In genomic region chr3:167733961-167734497, GRCh38 we compare ENCODE assay signal across 8 cellular contexts. TPM values are rescaled to one million over a fixed set of nuclear protein-coding genes. Genes with fewer than 3 reads are reported as not detected.
A peak's percentile ranks its signal among the peaks of the same experiment; 100 is the strongest.
DNase-seq lines count a peak whose midpoint lies in the region; ATAC-seq and TF ChIP-seq lines count a peak whose summit lies in the region.

No MANE protein-coding gene starts in this region.

- H3K9ac ChIP-seq in BLaER1 treated with 17β-estradiol and CSF1 and Interleukin-3, amounts not matched to agents 10 nM and 100 nM = peak overlapping the region; percentile 80 to 92 (median 88)
- H3K9ac ChIP-seq in KMS-11 = peak overlapping the region; percentile 54
- H3K9ac ChIP-seq in mammary epithelial cell (ENCODE audit: insufficient read depth, low read length) = peak overlapping the region; percentile 88
- peak overlapping the region; percentile 85 to 96 for H3K9ac ChIP-seq in mucosa of rectum (ENCODE audit: low read depth in 1 of 2, low read length in 2 of 2)

- ATAC-seq in GM21423 (IDR thresholded peaks at IDR 0.05; ENCODE audit: unreplicated experiment) = no peak

- TF ChIP-seq CTCF in KMS-11 (conservative IDR thresholded peaks at IDR 0.05; ENCODE audit: low read depth, low read length) = no peak
- no peak for TF ChIP-seq CTCF in mammary epithelial cell (conservative IDR thresholded peaks at IDR 0.05 in 1 of 2, IDR thresholded peaks at IDR 0.05 in 1 of 2; ENCODE audit: extremely low read depth in 1 of 2, insufficient read depth in 1 of 2, low read depth in 1 of 2, low read length in 2 of 2)

- WGBS in mammary epithelial cell (ENCODE audit: low coverage, missing lambda C conversion rate) = 0% methylated on average over 4 of the region's 12 CpGs

- H3K27ac ChIP-seq in BLaER1 treated with 17β-estradiol and CSF1 and Interleukin-3, amounts not matched to agents 10 nM and 100 nM = peak overlapping the region; percentile 81 to 95 (median 91)
- peak overlapping the region; percentile 68 for H3K27ac ChIP-seq in KMS-11
- peak overlapping the region; percentile 79 for H3K27ac ChIP-seq in mammary epithelial cell (ENCODE audit: insufficient read depth, low read depth, low read length)
- H3K27ac ChIP-seq in mucosa of rectum (ENCODE audit: low read depth in 2 of 2, low read length in 2 of 2) = peak overlapping the region; percentile 91 to 93

- H3K36me3 ChIP-seq in BLaER1 treated with 17β-estradiol and CSF1 and Interleukin-3, amounts not matched to agents 10 nM and 100 nM = peaks cover 0 to 12% (median 5%) of the 10 kb centered on the region in 11 experiments; a peak in 6 of 22 replicates
- no peaks in the 10 kb centered on the region for H3K36me3 ChIP-seq in KMS-11 (ENCODE audit: insufficient read depth)
- no peaks in the 10 kb centered on the region for H3K36me3 ChIP-seq in mammary epithelial cell (ENCODE audit: insufficient read depth, low read length)
- no peaks in the 10 kb centered on the region for H3K36me3 ChIP-seq in mucosa of rectum (ENCODE audit: control insufficient read depth in 2 of 2, insufficient read depth in 2 of 2, low read length in 2 of 2)

- H3K27me3 ChIP-seq in BLaER1 treated with 17β-estradiol and CSF1 and Interleukin-3, amounts not matched to agents 10 nM and 100 nM = no peaks in the 10 kb centered on the region
- no peaks in the 10 kb centered on the region for H3K27me3 ChIP-seq in KMS-11 (ENCODE audit: insufficient read depth, low read depth)
- no peaks in the 10 kb centered on the region for H3K27me3 ChIP-seq in mammary epithelial cell (ENCODE audit: insufficient read depth, low read length)
- no peaks in the 10 kb centered on the region for H3K27me3 ChIP-seq in mucosa of rectum (ENCODE audit: control insufficient read depth in 2 of 2, insufficient read depth in 2 of 2, low read length in 2 of 2)

- H2AFZ ChIP-seq in KMS-11 (ENCODE audit: low read depth) (peak overlapping the region; percentile 94), mammary epithelial cell (ENCODE audit: low read depth, low read length) (peak overlapping the region; percentile 87)

- dilution Hi-C loops in mammary epithelial cell (cut with HindIII; ENCODE audit: low sequenced_read_pairs) = no loop called here

- intact Hi-C loops in mammary epithelial cell (cut with micrococcal nuclease) = loop anchor here (2.0 to 10.0 kb wide), 2 partner anchors 327 to 361 kb away; partner anchors contain the start of gene GOLIM4

- DNase-seq in mammary epithelial cell (no peak), NCI-H1436 treated with DMSO at 0.1 percent for 48 hours (lab: John Stamatoyannopoulos, UW) (no peak), LoVo (ENCODE audit: low spot score) (no peak)
- DNase-seq in activated CD4-positive, CD25-positive, alpha-beta regulatory T cell treated with anti-CD3 and anti-CD28 coated beads, Interleukin-2, amount 50 U/mL, for 72 hours = no peak

- peaks cover 39 to 55% (median 47%) of the 10 kb centered on the region in 11 experiments for H4K20me1 ChIP-seq in BLaER1 treated with 17β-estradiol and CSF1 and Interleukin-3, amounts not matched to agents 10 nM and 100 nM
- H4K20me1 ChIP-seq in KMS-11 (ENCODE audit: insufficient read depth) (peaks cover 13% of the 10 kb centered on the region), mammary epithelial cell (ENCODE audit: insufficient read depth, low read length) (peaks cover 11% of the 10 kb centered on the region)

- in situ Hi-C loops in mammary epithelial cell (cut with MboI; ENCODE audit: low sequenced_read_pairs in 2 of 2) = no loop called here

- peaks cover 53% of the 10 kb centered on the region for H3K79me2 ChIP-seq in KMS-11 (ENCODE audit: insufficient read depth, low read depth)
- H3K79me2 ChIP-seq in mammary epithelial cell (ENCODE audit: insufficient read depth, low read length) = peaks cover 61% of the 10 kb centered on the region

- no peaks in the 10 kb centered on the region for H3K9me3 ChIP-seq in BLaER1 treated with 17β-estradiol and CSF1 and Interleukin-3, amounts not matched to agents 10 nM and 100 nM (replicated peaks in 1 of 11)
- H3K9me3 ChIP-seq in mammary epithelial cell (replicated peaks; ENCODE audit: insufficient read depth, low read length) (no peaks in the 10 kb centered on the region), mucosa of rectum (ENCODE audit: control insufficient read depth in 2 of 2, low read length in 2 of 2) (no peaks in the 10 kb centered on the region)

- CTCF ChIA-PET in mammary epithelial cell (lab: Charles Lee; ENCODE audit: low non-redundant PET) = no interaction called here

- H3K4me1 ChIP-seq in BLaER1 treated with 17β-estradiol and CSF1 and Interleukin-3, amounts not matched to agents 10 nM and 100 nM = peaks cover 22 to 58% (median 38%) of the 10 kb centered on the region in 10 experiments
- peaks cover 21% of the 10 kb centered on the region for H3K4me1 ChIP-seq in KMS-11 (ENCODE audit: low read depth, poor library complexity, severe bottlenecking)
- H3K4me1 ChIP-seq in mammary epithelial cell (ENCODE audit: insufficient read depth, low read length) = peaks cover 4% of the 10 kb centered on the region
- H3K4me1 ChIP-seq in mucosa of rectum (ENCODE audit: control insufficient read depth in 2 of 2, insufficient read depth in 2 of 2, low read length in 2 of 2) = peaks cover 16 to 24% of the 10 kb centered on the region in 2 donors

- H3K4me2 ChIP-seq in BLaER1 treated with 17β-estradiol and CSF1 and Interleukin-3, amounts not matched to agents 10 nM and 100 nM = peak overlapping the region; percentile 69 to 95 (median 86)
- peak overlapping the region; percentile 96 for H3K4me2 ChIP-seq in KMS-11
- H3K4me2 ChIP-seq in mammary epithelial cell (ENCODE audit: insufficient read depth, low read depth, low read length) = peak overlapping the region; percentile 92

- peak overlapping the region; percentile 67 to 90 (median 80) for H3K4me3 ChIP-seq in BLaER1 treated with 17β-estradiol and CSF1 and Interleukin-3, amounts not matched to agents 10 nM and 100 nM
- H3K4me3 ChIP-seq in KMS-11 (IDR thresholded peaks at IDR 0.05; ENCODE audit: insufficient read depth, low read depth, low read length) (no peak overlapping the region), mammary epithelial cell (replicated peaks in 1 of 3; ENCODE audit: insufficient read depth in 1 of 3, low read depth in 2 of 3, low read length in 3 of 3) (peak overlapping the region; percentile 74 to 97 (median 84)), mucosa of rectum (ENCODE audit: low read length in 2 of 2) (peak overlapping the region; percentile 98 to 100)

- BruUV-seq in mammary epithelial cell (replicated peaks; lab: Mats Ljungman, UMichigan) = TSS peak; percentile 67

RNA-seq across cellular contexts. Expression of gene PDCD10, which starts 0.7 kb away (rescaled TPM):
- total RNA-seq in mammary epithelial cell = 10 to 100 TPM; 70.8 to 76.1 TPM
- polyA plus RNA-seq in mammary epithelial cell = 62.4 TPM
- polyA minus RNA-seq in mammary epithelial cell = 27.5 TPM

RNA-seq across cellular contexts. Expression of gene SERPINI1, which starts 1.5 kb away (rescaled TPM):
- 1 to 10 TPM; 1.4 to 5.0 TPM for total RNA-seq in mammary epithelial cell
- polyA plus RNA-seq in mammary epithelial cell = 1.8 TPM
- polyA minus RNA-seq in mammary epithelial cell = not detected
